Comparison of ENCODE assay signal across 11 cellular contexts in the genomic region with DNA sequence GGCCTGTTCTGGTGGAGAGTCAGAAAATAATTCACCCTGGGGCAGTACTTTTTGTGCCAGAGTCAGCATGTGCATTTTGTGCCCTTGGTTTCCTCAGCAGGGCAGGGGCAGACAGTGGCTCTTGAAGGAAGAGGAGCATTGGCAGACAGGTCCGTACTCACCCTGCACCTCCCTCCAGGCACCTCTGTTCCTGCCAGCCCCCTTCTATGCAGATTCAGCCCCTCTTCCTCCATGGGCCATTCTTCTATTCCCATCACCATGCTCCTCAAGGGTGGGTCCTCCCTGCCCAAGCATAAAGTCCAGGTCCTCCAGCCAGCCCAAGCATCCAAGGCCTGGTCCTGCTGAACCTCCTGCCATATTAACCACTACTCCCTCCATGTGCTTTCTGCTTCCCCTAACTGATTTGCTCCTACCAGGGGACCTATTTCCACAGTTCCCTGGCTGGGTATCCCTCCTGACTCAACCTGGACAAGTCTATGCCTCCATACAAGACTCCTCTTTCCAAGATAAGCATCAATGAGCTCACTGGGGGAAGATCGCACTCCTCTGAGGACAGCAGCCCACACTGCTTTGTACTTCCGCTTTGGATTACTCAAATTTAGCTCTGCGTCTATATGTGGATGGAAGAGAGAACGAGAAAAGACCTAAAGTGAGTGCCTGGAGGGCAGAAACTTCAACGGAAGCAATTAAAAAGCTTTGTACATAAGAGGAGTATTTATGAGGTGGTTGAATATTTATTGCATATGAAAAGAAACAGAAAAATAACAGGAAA. TPM values are rescaled to one million over a fixed set of nuclear protein-coding genes. Genes with fewer than 3 reads are reported as not detected.
DNase-seq lines count a peak whose midpoint lies in the region; ATAC-seq and TF ChIP-seq lines count a peak whose summit lies in the region.
"Had no signal": no experiment of that assay in that cellular context is flagged by ENCODE, and none has a peak within 500 bp of the region (broad histone marks: within the 10 kb centered on the region; RNA-seq: fewer than 3 reads in every experiment).

No MANE protein-coding gene starts in this region.

- H3K4me2 ChIP-seq in DOHH2 (ENCODE audit: low read length) = peak overlapping the region; percentile 38

- WGBS in heart left ventricle, 4 donors = 71 to 79% (median 76%) methylated on average over 6 of the region's 6 CpGs

- H3K9me2 ChIP-seq in DOHH2 (replicated peaks; ENCODE audit: control insufficient read depth, low read length) = no peaks in the 10 kb centered on the region

- no peaks in the 10 kb centered on the region for H3F3A ChIP-seq in DOHH2 (ENCODE audit: control insufficient read depth, insufficient read depth)

- H3K4me3 ChIP-seq in DOHH2 (ENCODE audit: low read length) (no peak overlapping the region), heart left ventricle (no peak overlapping the region)
- H3K4me3 ChIP-seq: dorsolateral prefrontal cortex had no signal

- TF ChIP-seq POLR2A in heart left ventricle (IDR thresholded peaks at IDR 0.05) = no peak

- H3K4me1 Mint-ChIP-seq in activated T-helper 1 cell treated with anti-CD3 and anti-CD28 coated beads, Interleukin-12 subunit alpha, Interleukin-12 subunit beta, Interleukin-2, Interleukin-4 antibody, amounts not matched to agents 30 ng/mL and 10 ng/mL and 1 ng/mL, durations not matched to agents 14 hours and 24 hours and 36 hours (ENCODE audit: low read depth) = peaks cover 51% of the 10 kb centered on the region
- no peaks in the 10 kb centered on the region for H3K4me1 Mint-ChIP-seq in type B pancreatic cell (ENCODE audit: unreplicated experiment)

- peak overlapping the region; percentile 92 for H3K27ac Mint-ChIP-seq in activated T-helper 1 cell treated with anti-CD3 and anti-CD28 coated beads, Interleukin-12 subunit alpha, Interleukin-12 subunit beta, Interleukin-2, Interleukin-4 antibody, amounts not matched to agents 30 ng/mL and 10 ng/mL and 1 ng/mL, durations not matched to agents 14 hours and 24 hours and 36 hours
- H3K27ac Mint-ChIP-seq in type B pancreatic cell = no peak overlapping the region

- H3K9me3 ChIP-seq in DOHH2 (ENCODE audit: control insufficient read depth, insufficient read depth, low read length) (no peaks in the 10 kb centered on the region), heart left ventricle (no peaks in the 10 kb centered on the region)

- H3K27me3 ChIP-seq in DOHH2 (ENCODE audit: control insufficient read depth, low read length) (peaks cover 27% of the 10 kb centered on the region), heart left ventricle (peaks cover 0 to 24% (median 10%) of the 10 kb centered on the region in 9 donors)
- H3K27me3 ChIP-seq: dorsolateral prefrontal cortex had no signal

- H3K9me3 Mint-ChIP-seq in activated T-helper 1 cell treated with anti-CD3 and anti-CD28 coated beads, Interleukin-12 subunit alpha, Interleukin-12 subunit beta, Interleukin-2, Interleukin-4 antibody, amounts not matched to agents 30 ng/mL and 10 ng/mL and 1 ng/mL, durations not matched to agents 14 hours and 24 hours and 36 hours = no peaks in the 10 kb centered on the region
- H3K9me3 Mint-ChIP-seq in type B pancreatic cell = no peaks in the 10 kb centered on the region

- no peaks in the 10 kb centered on the region for H3K36me3 ChIP-seq in DOHH2 (ENCODE audit: control insufficient read depth, low read length)
- H3K36me3 ChIP-seq in heart left ventricle = no peaks in the 10 kb centered on the region

- no peak for DNase-seq in activated T-helper 1 cell treated with anti-CD3 and anti-CD28 coated beads, Interleukin-12 subunit alpha, Interleukin-12 subunit beta, Interleukin-2, Interleukin-4 antibody, amounts not matched to agents 30 ng/mL and 10 ng/mL and 1 ng/mL, durations not matched to agents 14 hours and 24 hours and 36 hours (ENCODE audit: low spot score)
- no peak for DNase-seq in NCI-H1694 (lab: John Stamatoyannopoulos, UW)
- no peak for DNase-seq in type B pancreatic cell (ENCODE audit: extremely low spot score, unreplicated experiment)
- DNase-seq in heart left ventricle = no peak

- H3K27ac ChIP-seq in DOHH2 (ENCODE audit: low read depth, low read length) = no peak overlapping the region
- peak overlapping the region in 1 of 12 donors; percentile 29 for H3K27ac ChIP-seq in heart left ventricle
- H3K27ac ChIP-seq: dorsolateral prefrontal cortex had no signal

- TF ChIP-seq CTCF in DOHH2 (IDR thresholded peaks at IDR 0.05; ENCODE audit: low read depth, low read length, poor library complexity, severe bottlenecking) = no peak
- TF ChIP-seq CTCF in type B pancreatic cell (conservative IDR thresholded peaks at IDR 0.05) = no peak
- TF ChIP-seq CTCF in heart left ventricle (IDR thresholded peaks at IDR 0.05) = no peak

- H3K79me2 ChIP-seq in DOHH2 (ENCODE audit: control insufficient read depth, low read length) = no peaks in the 10 kb centered on the region

- H3K36me3 Mint-ChIP-seq in activated T-helper 1 cell treated with anti-CD3 and anti-CD28 coated beads, Interleukin-12 subunit alpha, Interleukin-12 subunit beta, Interleukin-2, Interleukin-4 antibody, amounts not matched to agents 30 ng/mL and 10 ng/mL and 1 ng/mL, durations not matched to agents 14 hours and 24 hours and 36 hours (ENCODE audit: low read depth) = no peaks in the 10 kb centered on the region
- no peaks in the 10 kb centered on the region for H3K36me3 Mint-ChIP-seq in type B pancreatic cell

- peaks cover 41% of the 10 kb centered on the region for H3K27me3 Mint-ChIP-seq in activated T-helper 1 cell treated with anti-CD3 and anti-CD28 coated beads, Interleukin-12 subunit alpha, Interleukin-12 subunit beta, Interleukin-2, Interleukin-4 antibody, amounts not matched to agents 30 ng/mL and 10 ng/mL and 1 ng/mL, durations not matched to agents 14 hours and 24 hours and 36 hours (ENCODE audit: insufficient read depth)
- H3K27me3 Mint-ChIP-seq in type B pancreatic cell = peaks cover 64% of the 10 kb centered on the region

- H3K4me3 Mint-ChIP-seq in activated T-helper 1 cell treated with anti-CD3 and anti-CD28 coated beads, Interleukin-12 subunit alpha, Interleukin-12 subunit beta, Interleukin-2, Interleukin-4 antibody, amounts not matched to agents 30 ng/mL and 10 ng/mL and 1 ng/mL, durations not matched to agents 14 hours and 24 hours and 36 hours = peak overlapping the region; percentile 50
- no peak overlapping the region for H3K4me3 Mint-ChIP-seq in type B pancreatic cell

- H4K20me1 ChIP-seq in DOHH2 (ENCODE audit: control insufficient read depth, insufficient read depth, low read depth, low read length) = no peaks in the 10 kb centered on the region

- intact Hi-C loops in activated T-helper 1 cell treated with anti-CD3 and anti-CD28 coated beads, Interleukin-12 subunit alpha, Interleukin-12 subunit beta, Interleukin-2, Interleukin-4 antibody, amounts not matched to agents 30 ng/mL and 10 ng/mL and 1 ng/mL, durations not matched to agents 14 hours and 24 hours and 36 hours (cut with micrococcal nuclease) = loop anchor here (1.0 to 10.0 kb wide), 11 partner anchors 9 to 846 kb away; partner anchors contain the start of genes ACSL6, FNIP1, LYRM7 and RAPGEF6
- intact Hi-C loops in heart left ventricle (cut with DNase I) = no loop called here

- peak; percentile 18 for ATAC-seq in GM21390 (IDR thresholded peaks at IDR 0.05; ENCODE audit: unreplicated experiment)
- peak; percentile 26 for ATAC-seq in HG03432 (IDR thresholded peaks at IDR 0.05; ENCODE audit: unreplicated experiment)
- ATAC-seq in esophagus mucosa = no peak
- ATAC-seq in heart left ventricle = no peak

- H3K4me1 ChIP-seq in DOHH2 (ENCODE audit: control insufficient read depth, low read length) (peaks cover 14% of the 10 kb centered on the region), heart left ventricle (peaks cover 0 to 10% (median 0%) of the 10 kb centered on the region in 12 donors)

RNA-seq across cellular contexts. Expression of gene ACSL6, which starts 9.3 kb away (rescaled TPM):
- total RNA-seq in activated T-helper 1 cell treated with anti-CD3 and anti-CD28 coated beads, Interleukin-12 subunit alpha, Interleukin-12 subunit beta, Interleukin-2, Interleukin-4 antibody, amounts not matched to agents 30 ng/mL and 10 ng/mL and 1 ng/mL, durations not matched to agents 14 hours and 24 hours and 36 hours = 48.1 and 50.6 TPM in 2 replicates
- total RNA-seq in esophagus mucosa (0.08 TPM), type B pancreatic cell (ENCODE audit: low replicate concordance) (0.97 and 2.8 TPM in 2 replicates), heart left ventricle (1 to 10 TPM in 5 of 9 donors, under 1 TPM in 4; 0.53 to 3.8 (median 2.1) TPM)
- 1 to 10 TPM in 1 of 2 donors, under 1 TPM in 1; 0.33 to 3.2 TPM for polyA plus RNA-seq in heart left ventricle

RNA-seq across cellular contexts. Expression of gene IL3, which starts 39.7 kb away (rescaled TPM):
- 94.6 and 98.5 TPM in 2 replicates for total RNA-seq in activated T-helper 1 cell treated with anti-CD3 and anti-CD28 coated beads, Interleukin-12 subunit alpha, Interleukin-12 subunit beta, Interleukin-2, Interleukin-4 antibody, amounts not matched to agents 30 ng/mL and 10 ng/mL and 1 ng/mL, durations not matched to agents 14 hours and 24 hours and 36 hours
- total RNA-seq in esophagus mucosa (not detected), type B pancreatic cell (ENCODE audit: low replicate concordance) (not detected in 2 replicates), heart left ventricle (not detected)
- not detected for polyA plus RNA-seq in heart left ventricle
- total RNA-seq: dorsolateral prefrontal cortex, HT1080, lower leg skin had no signal

RNA-seq across cellular contexts. Expression of gene CSF2, which starts 52.8 kb away (rescaled TPM):
- total RNA-seq in activated T-helper 1 cell treated with anti-CD3 and anti-CD28 coated beads, Interleukin-12 subunit alpha, Interleukin-12 subunit beta, Interleukin-2, Interleukin-4 antibody, amounts not matched to agents 30 ng/mL and 10 ng/mL and 1 ng/mL, durations not matched to agents 14 hours and 24 hours and 36 hours = 1,648 and 1,678 TPM in 2 replicates
- not detected for total RNA-seq in esophagus mucosa
- not detected in 2 replicates for total RNA-seq in type B pancreatic cell (ENCODE audit: low replicate concordance)
- total RNA-seq in heart left ventricle = under 1 TPM in 1 of 9 donors, not detected in 8; 0.67 TPM
- not detected for polyA plus RNA-seq in heart left ventricle
- total RNA-seq: dorsolateral prefrontal cortex, HT1080, lower leg skin had no signal

Comparison
In these comparisons a context has a peak if more than half of its experiments do, and no peak if none do; other contexts are left out.
1. ATAC-seq: peak in GM21390 (single experiment) and HG03432 (single experiment); none in esophagus mucosa (single experiment) and heart left ventricle (0 of 4).
2. RNA of gene ACSL6, which starts 9.3 kb away (total RNA-seq): 48.1 to 50.6 TPM in activated T-helper 1 cell treated with anti-CD3 and anti-CD28 coated beads, Interleukin-12 subunit alpha, Interleukin-12 subunit beta, Interleukin-2, Interleukin-4 antibody, amounts not matched to agents 30 ng/mL and 10 ng/mL and 1 ng/mL, durations not matched to agents 14 hours and 24 hours and 36 hours; 0.53 to 3.8 TPM in heart left ventricle, 0.97 to 2.8 TPM in type B pancreatic cell and 0.08 TPM in esophagus mucosa (single experiment); every median in the first group is over 10 times any median in the second.
3. RNA of gene IL3, which starts 39.7 kb away (total RNA-seq): 94.6 to 98.5 TPM in activated T-helper 1 cell treated with anti-CD3 and anti-CD28 coated beads, Interleukin-12 subunit alpha, Interleukin-12 subunit beta, Interleukin-2, Interleukin-4 antibody, amounts not matched to agents 30 ng/mL and 10 ng/mL and 1 ng/mL, durations not matched to agents 14 hours and 24 hours and 36 hours; not detected in esophagus mucosa (single experiment), not detected in type B pancreatic cell and not detected in heart left ventricle; every median in the first group is over 10 times any median in the second.
4. RNA of gene CSF2, which starts 52.8 kb away (total RNA-seq): 1,648 to 1,678 TPM in activated T-helper 1 cell treated with anti-CD3 and anti-CD28 coated beads, Interleukin-12 subunit alpha, Interleukin-12 subunit beta, Interleukin-2, Interleukin-4 antibody, amounts not matched to agents 30 ng/mL and 10 ng/mL and 1 ng/mL, durations not matched to agents 14 hours and 24 hours and 36 hours; not detected in esophagus mucosa (single experiment), not detected in type B pancreatic cell and 0.67 TPM in heart left ventricle; every median in the first group is over 100 times any median in the second.